Comparison of ENCODE assay signal across 30 cellular contexts in the genomic region with DNA sequence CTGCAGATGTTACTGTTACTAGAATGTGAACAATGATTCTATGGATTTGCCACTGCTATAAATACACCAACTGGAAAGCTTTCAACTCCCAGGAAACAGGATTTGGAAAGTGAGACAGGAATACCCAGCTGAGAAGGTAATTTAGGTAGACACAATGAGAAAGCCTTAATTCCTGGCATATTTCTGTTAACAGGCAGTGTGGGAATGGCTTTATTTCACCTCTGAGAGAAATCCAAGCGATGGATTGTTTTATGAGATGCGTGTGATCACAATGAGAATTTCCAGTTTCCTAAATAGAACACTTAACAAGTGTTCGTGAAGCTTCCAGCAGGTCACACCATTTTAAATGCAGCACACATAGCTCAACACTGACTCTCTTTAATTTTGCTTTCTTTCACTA.
"Had no signal": no experiment of that assay in that cellular context is flagged by ENCODE, and none has a peak within 500 bp of the region (broad histone marks: within the 10 kb centered on the region; RNA-seq: fewer than 3 reads in every experiment).

No MANE protein-coding gene starts in this region.

- DNase-seq: activated B cell treated with CpG ODN at 0.5 μM for 24 hours; activated CD4-positive, alpha-beta T cell treated with anti-CD3 and anti-CD28 coated beads for 1 hour; activated CD4-positive, alpha-beta T cell treated with anti-CD3 and anti-CD28 coated beads, Interleukin-2, amount 10 ng/mL, durations not matched to agents 24 days and 14 days; activated CD4-positive, alpha-beta T cell treated with anti-CD3 and anti-CD28 coated beads, Interleukin-2, amount 50 U/mL, for 48 hours; activated CD8-positive, alpha-beta memory T cell treated with anti-CD3 and anti-CD28 coated beads, Interleukin-2, amount 10 ng/mL, durations not matched to agents 7 days and 5 days; activated effector memory CD4-positive, alpha-beta T cell treated with Interleukin-2 at 50 U/mL for 16 hours; activated naive CD4-positive, alpha-beta T cell; activated T-cell treated with anti-CD3 and anti-CD28 coated beads, Interleukin-2, amount 50 U/mL, for 24 hours; amniotic stem cell; KG1; NCI-H1092; NCI-H1417; NCI-H1930; NCI-H2107; NCI-H2171 treated with DMSO at 0.1 percent for 48 hours; NCI-H226; NCI-H526 treated with DMSO at 0.1 percent for 48 hours; NCI-H82; RPMI8226; SHP77; SW 1271 had no signal

- H3K4me1 ChIP-seq: SJSA1 had no signal

- H3K4me1 Mint-ChIP-seq: activated CD4-positive, alpha-beta T cell treated with anti-CD3 and anti-CD28 coated beads, Interleukin-2, amount 10 ng/mL, durations not matched to agents 24 days and 14 days; activated CD8-positive, alpha-beta memory T cell treated with anti-CD3 and anti-CD28 coated beads, Interleukin-2, amount 10 ng/mL, durations not matched to agents 7 days and 5 days; activated naive CD4-positive, alpha-beta T cell treated with anti-CD3 and anti-CD28 coated beads, Interleukin-2, amount 50 U/mL, for 24 hours had no signal

- H3K27ac Mint-ChIP-seq: activated B cell treated with CpG ODN at 0.5 μM for 24 hours; activated CD4-positive, alpha-beta T cell treated with anti-CD3 and anti-CD28 coated beads, Interleukin-2, amount 10 ng/mL, durations not matched to agents 24 days and 14 days; activated CD8-positive, alpha-beta memory T cell treated with anti-CD3 and anti-CD28 coated beads, Interleukin-2, amount 10 ng/mL, durations not matched to agents 7 days and 5 days; activated naive CD4-positive, alpha-beta T cell treated with anti-CD3 and anti-CD28 coated beads, Interleukin-2, amount 50 U/mL, for 24 hours; activated T-cell treated with anti-CD3 and anti-CD28 coated beads, Interleukin-2, amount 50 U/mL, for 24 hours; activated T-helper 1 cell treated with anti-CD3 and anti-CD28 coated beads, Interleukin-12 subunit alpha, Interleukin-12 subunit beta, Interleukin-2, Interleukin-4 antibody, amounts not matched to agents 30 ng/mL and 10 ng/mL and 1 ng/mL, durations not matched to agents 14 hours and 24 hours and 36 hours; IgD-negative memory B cell; T-helper 1 cell treated with Interleukin-12 subunit alpha and Interleukin-12 subunit beta and Interleukin-4 antibody, amounts not matched to agents 30 μg/mL and 1 μg/mL, for 36 hours had no signal

- H3K36me3 ChIP-seq: ascending aorta, SJSA1 had no signal

- H3K27ac ChIP-seq: ascending aorta, SJSA1 had no signal

- H3K36me3 Mint-ChIP-seq: activated CD8-positive, alpha-beta memory T cell treated with anti-CD3 and anti-CD28 coated beads, Interleukin-2, amount 10 ng/mL, durations not matched to agents 7 days and 5 days; activated naive CD4-positive, alpha-beta T cell treated with anti-CD3 and anti-CD28 coated beads, Interleukin-2, amount 50 U/mL, for 24 hours; IgD-negative memory B cell had no signal

- H3K27me3 ChIP-seq: ascending aorta, SJSA1 had no signal

- H3K4me3 Mint-ChIP-seq: activated B cell treated with CpG ODN at 0.5 μM for 24 hours; activated CD4-positive, alpha-beta T cell treated with anti-CD3 and anti-CD28 coated beads, Interleukin-2, amount 10 ng/mL, durations not matched to agents 24 days and 14 days; activated CD8-positive, alpha-beta memory T cell treated with anti-CD3 and anti-CD28 coated beads, Interleukin-2, amount 10 ng/mL, durations not matched to agents 7 days and 5 days; activated naive CD4-positive, alpha-beta T cell treated with anti-CD3 and anti-CD28 coated beads, Interleukin-2, amount 50 U/mL, for 24 hours; activated T-cell treated with anti-CD3 and anti-CD28 coated beads, Interleukin-2, amount 50 U/mL, for 24 hours; activated T-helper 1 cell treated with anti-CD3 and anti-CD28 coated beads, Interleukin-12 subunit alpha, Interleukin-12 subunit beta, Interleukin-2, Interleukin-4 antibody, amounts not matched to agents 30 ng/mL and 10 ng/mL and 1 ng/mL, durations not matched to agents 14 hours and 24 hours and 36 hours; brain; IgD-negative memory B cell; T-helper 1 cell treated with Interleukin-12 subunit alpha and Interleukin-12 subunit beta and Interleukin-4 antibody, amounts not matched to agents 30 μg/mL and 1 μg/mL, for 36 hours had no signal

- H3K9me3 ChIP-seq: ascending aorta, SJSA1 had no signal

- H3K4me3 ChIP-seq: ascending aorta, SJSA1 had no signal

- ATAC-seq: activated CD8-positive, alpha-beta memory T cell treated with anti-CD3 and anti-CD28 coated beads, Interleukin-2, amount 10 ng/mL, durations not matched to agents 7 days and 5 days; Panc1; SK-N-SH treated with all-trans-retinoic acid at 6 μM for 48 hours had no signal

- H3K9me3 Mint-ChIP-seq: activated CD4-positive, alpha-beta T cell treated with anti-CD3 and anti-CD28 coated beads, Interleukin-2, amount 10 ng/mL, durations not matched to agents 24 days and 14 days; activated T-helper 1 cell treated with anti-CD3 and anti-CD28 coated beads, Interleukin-12 subunit alpha, Interleukin-12 subunit beta, Interleukin-2, Interleukin-4 antibody, amounts not matched to agents 30 ng/mL and 10 ng/mL and 1 ng/mL, durations not matched to agents 14 hours and 24 hours and 36 hours had no signal

- H3K27me3 Mint-ChIP-seq: activated B cell treated with CpG ODN at 0.5 μM for 24 hours; activated CD4-positive, alpha-beta T cell treated with anti-CD3 and anti-CD28 coated beads, Interleukin-2, amount 10 ng/mL, durations not matched to agents 24 days and 14 days; activated CD8-positive, alpha-beta memory T cell treated with anti-CD3 and anti-CD28 coated beads, Interleukin-2, amount 10 ng/mL, durations not matched to agents 7 days and 5 days; activated naive CD4-positive, alpha-beta T cell treated with anti-CD3 and anti-CD28 coated beads, Interleukin-2, amount 50 U/mL, for 24 hours; activated T-cell treated with anti-CD3 and anti-CD28 coated beads, Interleukin-2, amount 50 U/mL, for 24 hours; brain had no signal
